9 cellular contexts compared by ENCODE assay signal in genomic region chr11:73252577-73253191, GRCh38. TPM values are rescaled to one million over a fixed set of nuclear protein-coding genes. Genes with fewer than 3 reads are reported as not detected.
A peak's percentile ranks its signal among the peaks of the same experiment; 100 is the strongest.
DNase-seq lines count a peak whose midpoint lies in the region; ATAC-seq and TF ChIP-seq lines count a peak whose summit lies in the region.
"Had no signal": no experiment of that assay in that cellular context is flagged by ENCODE, and none has a peak within 500 bp of the region (broad histone marks: within the 10 kb centered on the region; RNA-seq: fewer than 3 reads in every experiment).

No MANE protein-coding gene starts in this region.

- H3K36me3 ChIP-seq in sigmoid colon, result no peaks in the 10 kb centered on the region
- H3K36me3 ChIP-seq: adrenal gland had no signal

- ATAC-seq in activated CD8-positive, alpha-beta T cell treated with anti-CD3 and anti-CD28 coated beads for 36 hours, result peak; percentile 68
- no peak for ATAC-seq in GM21786 (IDR thresholded peaks at IDR 0.05; ENCODE audit: unreplicated experiment)

- CTCF ChIA-PET in activated naive CD4-positive, alpha-beta T cell treated with anti-CD3 and anti-CD28 coated beads, Interleukin-2, amount 10 ng/mL, durations not matched to agents 7 days and 5 days (lab: Charles Lee), result interaction anchor here (1.0 to 1.2 kb wide), 4 partner anchors 8 to 15 kb away, joined by 3 to 5 read pairs (median 4); no protein-coding TSS in a partner anchor
- CTCF ChIA-PET in activated CD8-positive, alpha-beta T cell treated with anti-CD3 and anti-CD28 coated beads for 36 hours (lab: Charles Lee), result interaction anchor here (1.1 kb wide), 1 partner anchor 43 kb away, joined by 3 read pairs; no protein-coding TSS in a partner anchor

- WGBS in sigmoid colon, 2 donors, result 79 to 86% methylated on average over 4 of the region's 4 CpGs

- peaks cover 0 to 7% (median 5%) of the 10 kb centered on the region in 4 donors for H3K4me1 ChIP-seq in sigmoid colon

- H3K4me1 Mint-ChIP-seq in activated naive CD4-positive, alpha-beta T cell treated with anti-CD3 and anti-CD28 coated beads, Interleukin-2, amount 10 ng/mL, durations not matched to agents 7 days and 5 days, result no peaks in the 10 kb centered on the region
- H3K4me1 Mint-ChIP-seq in activated CD8-positive, alpha-beta T cell treated with anti-CD3 and anti-CD28 coated beads for 36 hours (ENCODE audit: low read depth), result peaks cover 5% of the 10 kb centered on the region

- H3K27ac ChIP-seq in sigmoid colon, result no peak overlapping the region
- H3K27ac ChIP-seq: adrenal gland had no signal

- H3K9me3 Mint-ChIP-seq in activated naive CD4-positive, alpha-beta T cell treated with anti-CD3 and anti-CD28 coated beads, Interleukin-2, amount 10 ng/mL, durations not matched to agents 7 days and 5 days, result no peaks in the 10 kb centered on the region
- no peaks in the 10 kb centered on the region for H3K9me3 Mint-ChIP-seq in activated CD8-positive, alpha-beta T cell treated with anti-CD3 and anti-CD28 coated beads for 36 hours

- POLR2A ChIA-PET in activated CD8-positive, alpha-beta T cell treated with anti-CD3 and anti-CD28 coated beads for 36 hours (lab: Charles Lee), result no interaction called here

- H3K27me3 Mint-ChIP-seq in activated naive CD4-positive, alpha-beta T cell treated with anti-CD3 and anti-CD28 coated beads, Interleukin-2, amount 10 ng/mL, durations not matched to agents 7 days and 5 days, result peaks cover 9% of the 10 kb centered on the region
- no peaks in the 10 kb centered on the region for H3K27me3 Mint-ChIP-seq in activated CD8-positive, alpha-beta T cell treated with anti-CD3 and anti-CD28 coated beads for 36 hours

- H3K36me3 Mint-ChIP-seq in activated naive CD4-positive, alpha-beta T cell treated with anti-CD3 and anti-CD28 coated beads, Interleukin-2, amount 10 ng/mL, durations not matched to agents 7 days and 5 days, result no peaks in the 10 kb centered on the region
- H3K36me3 Mint-ChIP-seq in activated CD8-positive, alpha-beta T cell treated with anti-CD3 and anti-CD28 coated beads for 36 hours (ENCODE audit: low read depth), result no peaks in the 10 kb centered on the region

- peak; percentile 34 for TF ChIP-seq CTCF in activated CD8-positive, alpha-beta T cell treated with anti-CD3 and anti-CD28 coated beads for 36 hours (IDR thresholded peaks at IDR 0.05)
- no peak for TF ChIP-seq CTCF in sigmoid colon (IDR thresholded peaks at IDR 0.05)

- H3K4me3 Mint-ChIP-seq in activated naive CD4-positive, alpha-beta T cell treated with anti-CD3 and anti-CD28 coated beads, Interleukin-2, amount 10 ng/mL, durations not matched to agents 7 days and 5 days, result no peak overlapping the region
- H3K4me3 Mint-ChIP-seq in activated CD8-positive, alpha-beta T cell treated with anti-CD3 and anti-CD28 coated beads for 36 hours, result no peak overlapping the region

- peak; percentile 50 for DNase-seq in activated naive CD4-positive, alpha-beta T cell treated with anti-CD3 and anti-CD28 coated beads, Interleukin-2, amount 10 ng/mL, durations not matched to agents 7 days and 5 days
- DNase-seq in activated naive CD4-positive, alpha-beta T cell treated with anti-CD3 and anti-CD28 coated beads, Interleukin-2, amount 50 U/mL, for 16 hours, result no peak
- peak; percentile 81 for DNase-seq in NCI-H187 treated with DMSO at 0.1 percent for 48 hours (lab: John Stamatoyannopoulos, UW)
- DNase-seq in activated CD8-positive, alpha-beta T cell treated with anti-CD3 and anti-CD28 coated beads for 36 hours, result peak; percentile 37
- peak; percentile 51 for DNase-seq in sigmoid colon
- DNase-seq in NCI-H1694 treated with DMSO at 0.1 percent for 48 hours (lab: John Stamatoyannopoulos, UW), result no peak
- no peak for DNase-seq in stimulated activated CD4-positive, alpha-beta T cell treated with anti-CD3 and anti-CD28 coated beads, Interleukin-4, amount 100 ng/mL, for 1 hour

- H3K27ac Mint-ChIP-seq in activated naive CD4-positive, alpha-beta T cell treated with anti-CD3 and anti-CD28 coated beads, Interleukin-2, amount 10 ng/mL, durations not matched to agents 7 days and 5 days, result no peak overlapping the region
- no peak overlapping the region for H3K27ac Mint-ChIP-seq in activated CD8-positive, alpha-beta T cell treated with anti-CD3 and anti-CD28 coated beads for 36 hours

- no peaks in the 10 kb centered on the region for H3K9me3 ChIP-seq in sigmoid colon
- H3K9me3 ChIP-seq: adrenal gland had no signal

- no peak for TF ChIP-seq EP300 in sigmoid colon (IDR thresholded peaks at IDR 0.05)

- H3K4me3 ChIP-seq in sigmoid colon, result no peak overlapping the region
- H3K4me3 ChIP-seq: adrenal gland had no signal

- TF ChIP-seq POLR2A in sigmoid colon (IDR thresholded peaks at IDR 0.05), result no peak

- no peaks in the 10 kb centered on the region for H3K27me3 ChIP-seq in sigmoid colon
- H3K27me3 ChIP-seq: adrenal gland had no signal

- intact Hi-C loops in activated CD8-positive, alpha-beta T cell treated with anti-CD3 and anti-CD28 coated beads for 36 hours (cut with micrococcal nuclease), result no loop called here
- intact Hi-C loops in sigmoid colon (cut with DNase I), result no loop called here

RNA-seq across cellular contexts. Expression of gene P2RY6, which starts 19.5 kb away (rescaled TPM):
- not detected for total RNA-seq in activated CD8-positive, alpha-beta T cell treated with anti-CD3 and anti-CD28 coated beads for 36 hours
- total RNA-seq in sigmoid colon, result 1 to 10 TPM in 3 of 4 donors, not detected in 1; 1.2 to 2.6 (median 2.5) TPM
- polyA plus RNA-seq in sigmoid colon, result 1 to 10 TPM; 2.4 to 5.5 (median 2.5) TPM

RNA-seq across cellular contexts. Expression of gene P2RY2, which starts 34.6 kb away (rescaled TPM):
- total RNA-seq in activated CD8-positive, alpha-beta T cell treated with anti-CD3 and anti-CD28 coated beads for 36 hours, result not detected
- under 1 TPM in 1 of 4 donors, not detected in 3; 0.16 TPM for total RNA-seq in sigmoid colon
- 1 to 10 TPM; 3.0 to 6.2 (median 4.2) TPM for polyA plus RNA-seq in sigmoid colon

RNA-seq across cellular contexts. Expression of gene ARHGEF17, which starts 55.4 kb away (rescaled TPM):
- total RNA-seq in activated CD8-positive, alpha-beta T cell treated with anti-CD3 and anti-CD28 coated beads for 36 hours, result under 1 TPM; 0.07 to 0.41 TPM
- 100 to 1,000 TPM in 1 of 4 donors, 10 to 100 TPM in 3; 38.2 to 104 (median 66.9) TPM for total RNA-seq in sigmoid colon
- polyA plus RNA-seq in sigmoid colon, result 10 to 100 TPM in 1 of 3 donors, 1 to 10 TPM in 2; 1.8 to 15.9 (median 2.4) TPM

Comparison
In these comparisons a context has a peak if more than half of its experiments do, and no peak if none do; other contexts are left out.
1. DNase-seq: peak in activated naive CD4-positive, alpha-beta T cell treated with anti-CD3 and anti-CD28 coated beads, Interleukin-2, amount 10 ng/mL, durations not matched to agents 7 days and 5 days (single experiment), NCI-H187 treated with DMSO at 0.1 percent for 48 hours (single experiment), activated CD8-positive, alpha-beta T cell treated with anti-CD3 and anti-CD28 coated beads for 36 hours (single experiment) and sigmoid colon (single experiment); none in activated naive CD4-positive, alpha-beta T cell treated with anti-CD3 and anti-CD28 coated beads, Interleukin-2, amount 50 U/mL, for 16 hours (single experiment), NCI-H1694 treated with DMSO at 0.1 percent for 48 hours (single experiment) and stimulated activated CD4-positive, alpha-beta T cell treated with anti-CD3 and anti-CD28 coated beads, Interleukin-4, amount 100 ng/mL, for 1 hour (single experiment).
2. RNA of gene ARHGEF17, which starts 55.4 kb away (total RNA-seq): 38.2 to 104 TPM in sigmoid colon; 0.07 to 0.41 TPM in activated CD8-positive, alpha-beta T cell treated with anti-CD3 and anti-CD28 coated beads for 36 hours; every median in the first group is over 10 times any median in the second.